21 cellular contexts compared by ENCODE assay signal in the genomic region with DNA sequence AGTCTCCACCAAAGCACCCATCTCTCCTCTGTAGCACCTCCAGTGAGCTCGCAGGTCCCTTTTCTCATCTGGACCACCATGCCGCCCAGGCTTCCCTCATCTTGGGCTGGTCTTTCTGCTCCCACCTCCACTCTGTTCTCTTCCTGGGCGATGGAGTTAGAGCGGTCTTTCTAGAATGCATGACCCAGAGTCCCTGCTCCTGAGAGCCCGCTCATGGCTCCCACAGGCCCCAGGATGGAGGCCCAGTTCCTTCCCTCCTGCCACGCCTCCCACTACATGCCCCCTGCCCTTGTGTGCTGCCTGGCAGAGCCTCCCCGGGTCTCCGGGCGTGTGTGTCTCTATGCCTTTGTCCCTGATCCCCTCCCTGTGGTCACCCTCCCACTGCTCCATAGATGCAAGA.
DNase-seq lines count a peak whose midpoint lies in the region; ATAC-seq, FAIRE-seq and TF ChIP-seq lines count a peak whose summit lies in the region.
"Had no signal": no experiment of that assay in that cellular context is flagged by ENCODE, and none has a peak within 500 bp of the region (broad histone marks: within the 10 kb centered on the region; RNA-seq: fewer than 3 reads in every experiment).

No MANE protein-coding gene starts in this region.

- no peaks in the 10 kb centered on the region for H3K79me2 ChIP-seq in KMS-11 (ENCODE audit: insufficient read depth, low read depth)
- no peaks in the 10 kb centered on the region for H3K79me2 ChIP-seq in neural progenitor cell (ENCODE audit: low read depth)

- peak overlapping the region in 7 of 11 experiments; percentile 32 to 88 (median 83); a peak in 12 of 22 replicates for H3K4me2 ChIP-seq in BLaER1 treated with 17β-estradiol and CSF1 and Interleukin-3, amounts not matched to agents 10 nM and 100 nM
- H3K4me2 ChIP-seq in KMS-11: peak overlapping the region; percentile 93; the same call in 1 of the 2 replicates
- no peak overlapping the region for H3K4me2 ChIP-seq in neural progenitor cell

- 79 to 81% methylated on average over 5 to 7 of the region's 9 CpGs for WGBS in gastroesophageal sphincter (ENCODE audit: low coverage in 1 of 2), 2 donors

- peaks cover 12 to 47% (median 22%) of the 10 kb centered on the region in 10 experiments; a peak in 18 of 20 replicates for H3K4me1 ChIP-seq in BLaER1 treated with 17β-estradiol and CSF1 and Interleukin-3, amounts not matched to agents 10 nM and 100 nM
- H3K4me1 ChIP-seq in KMS-11 (ENCODE audit: low read depth, poor library complexity, severe bottlenecking) (peaks cover 29% of the 10 kb centered on the region), kidney (ENCODE audit: control insufficient read depth in 1 of 2, insufficient read depth in 1 of 2, low read depth in 1 of 2, low read length in 2 of 2) (no peaks in the 10 kb centered on the region), neural progenitor cell (no peaks in the 10 kb centered on the region), gastroesophageal sphincter (no peaks in the 10 kb centered on the region)

- no peak for ATAC-seq in activated CD8-positive, alpha-beta T cell treated with anti-CD3 and anti-CD28 coated beads for 36 hours
- no peak for ATAC-seq in gastroesophageal sphincter
- ATAC-seq: HepG2 had no signal

- H4K20me1 ChIP-seq in BLaER1 treated with 17β-estradiol and CSF1 and Interleukin-3, amounts not matched to agents 10 nM and 100 nM: no peaks in the 10 kb centered on the region
- H4K20me1 ChIP-seq in KMS-11 (ENCODE audit: insufficient read depth) (no peaks in the 10 kb centered on the region), neural progenitor cell (ENCODE audit: low read depth) (no peaks in the 10 kb centered on the region)

- TF ChIP-seq EP300 in gastroesophageal sphincter (IDR thresholded peaks at IDR 0.05): no peak

- H3K36me3 ChIP-seq in BLaER1 treated with 17β-estradiol and CSF1 and Interleukin-3, amounts not matched to agents 10 nM and 100 nM: no peaks in the 10 kb centered on the region
- H3K36me3 ChIP-seq in KMS-11 (ENCODE audit: insufficient read depth) (no peaks in the 10 kb centered on the region), kidney (ENCODE audit: control insufficient read depth in 1 of 2, insufficient read depth in 2 of 2, low read length in 2 of 2) (no peaks in the 10 kb centered on the region), neural progenitor cell (no peaks in the 10 kb centered on the region), gastroesophageal sphincter (no peaks in the 10 kb centered on the region)

- DNase-seq in kidney (peak; percentile 44), posterior vena cava (ENCODE audit: low spot score) (peak; percentile 69), neural progenitor cell (ENCODE audit: low spot score) (no peak)
- DNase-seq in activated CD4-positive, alpha-beta T cell treated with anti-CD3 and anti-CD28 coated beads, Interleukin-2, amount 50 U/mL, for 1 hour: no peak
- DNase-seq in activated CD8-positive, alpha-beta T cell treated with anti-CD3 and anti-CD28 coated beads for 36 hours: no peak
- DNase-seq: 8988T; CD4-positive, CD25-positive, alpha-beta regulatory T cell; COR-L47; DMS153; GDM1; KG1; NCI-H1417; NCI-H187; NCI-H2107; NCI-H524 treated with DMSO at 0.1 percent for 48 hours had no signal

- no peaks in the 10 kb centered on the region for H3F3A ChIP-seq in neural progenitor cell (ENCODE audit: low read depth)

- no peak overlapping the region for H3K27ac Mint-ChIP-seq in activated CD8-positive, alpha-beta T cell treated with anti-CD3 and anti-CD28 coated beads for 36 hours
- no peak overlapping the region for H3K27ac Mint-ChIP-seq in neural progenitor cell
- H3K27ac Mint-ChIP-seq: B cell; CD4-positive, CD25-positive, alpha-beta regulatory T cell had no signal

- no peak for TF ChIP-seq POLR2A in gastroesophageal sphincter (IDR thresholded peaks at IDR 0.05)

- H2AFZ ChIP-seq in KMS-11 (ENCODE audit: low read depth) (no peak overlapping the region), neural progenitor cell (replicated peaks) (no peak overlapping the region)

- FAIRE-seq in kidney (lab: Jason Lieb, UNC): no peak
- FAIRE-seq: H1, HepG2 had no signal

- no peak overlapping the region for H3K4me3 Mint-ChIP-seq in activated CD8-positive, alpha-beta T cell treated with anti-CD3 and anti-CD28 coated beads for 36 hours
- H3K4me3 Mint-ChIP-seq in neural progenitor cell: no peak overlapping the region
- H3K4me3 Mint-ChIP-seq: B cell; CD4-positive, CD25-positive, alpha-beta regulatory T cell had no signal

- intact Hi-C loops in kidney (cut with DNase I): no loop called here
- intact Hi-C loops in posterior vena cava (cut with DNase I): no loop called here
- intact Hi-C loops in activated CD8-positive, alpha-beta T cell treated with anti-CD3 and anti-CD28 coated beads for 36 hours (cut with micrococcal nuclease): no loop called here

- no peaks in the 10 kb centered on the region for H3K36me3 Mint-ChIP-seq in activated CD8-positive, alpha-beta T cell treated with anti-CD3 and anti-CD28 coated beads for 36 hours (ENCODE audit: low read depth)
- no peaks in the 10 kb centered on the region for H3K36me3 Mint-ChIP-seq in neural progenitor cell
- H3K36me3 Mint-ChIP-seq: CD4-positive, CD25-positive, alpha-beta regulatory T cell had no signal

- peak overlapping the region in 1 of 11 experiments; percentile 42; a peak in 1 of 22 replicates for H3K9ac ChIP-seq in BLaER1 treated with 17β-estradiol and CSF1 and Interleukin-3, amounts not matched to agents 10 nM and 100 nM
- H3K9ac ChIP-seq in KMS-11 (no peak overlapping the region), kidney (ENCODE audit: low read length in 2 of 2) (no peak overlapping the region), neural progenitor cell (no peak overlapping the region)

- H3K4me3 ChIP-seq in BLaER1 treated with 17β-estradiol and CSF1 and Interleukin-3, amounts not matched to agents 10 nM and 100 nM: no peak overlapping the region
- H3K4me3 ChIP-seq in KMS-11 (IDR thresholded peaks at IDR 0.05; ENCODE audit: insufficient read depth, low read depth, low read length) (no peak overlapping the region), kidney (ENCODE audit: low read length in 2 of 2) (no peak overlapping the region), neural progenitor cell (no peak overlapping the region), gastroesophageal sphincter (no peak overlapping the region)

- peaks cover 20% of the 10 kb centered on the region for H3K27me3 Mint-ChIP-seq in activated CD8-positive, alpha-beta T cell treated with anti-CD3 and anti-CD28 coated beads for 36 hours
- no peaks in the 10 kb centered on the region for H3K27me3 Mint-ChIP-seq in neural progenitor cell (ENCODE audit: insufficient read depth, low read depth)

- no peaks in the 10 kb centered on the region for H3K4me1 Mint-ChIP-seq in activated CD8-positive, alpha-beta T cell treated with anti-CD3 and anti-CD28 coated beads for 36 hours (ENCODE audit: low read depth)
- peaks cover 15% of the 10 kb centered on the region for H3K4me1 Mint-ChIP-seq in neural progenitor cell

- H3K27me3 ChIP-seq in BLaER1 treated with 17β-estradiol and CSF1 and Interleukin-3, amounts not matched to agents 10 nM and 100 nM: no peaks in the 10 kb centered on the region
- H3K27me3 ChIP-seq in KMS-11 (ENCODE audit: insufficient read depth, low read depth) (no peaks in the 10 kb centered on the region), neural progenitor cell (no peaks in the 10 kb centered on the region), gastroesophageal sphincter (peaks cover 14% of the 10 kb centered on the region)

- CTCF ChIA-PET in activated CD8-positive, alpha-beta T cell treated with anti-CD3 and anti-CD28 coated beads for 36 hours (lab: Charles Lee): no interaction called here

- H3K9me3 Mint-ChIP-seq in activated CD8-positive, alpha-beta T cell treated with anti-CD3 and anti-CD28 coated beads for 36 hours: no peaks in the 10 kb centered on the region
- H3K9me3 Mint-ChIP-seq in neural progenitor cell: peaks cover 4% of the 10 kb centered on the region

- TF ChIP-seq CTCF in KMS-11 (conservative IDR thresholded peaks at IDR 0.05; ENCODE audit: low read depth, low read length): no peak
- no peak for TF ChIP-seq CTCF in kidney (IDR thresholded peaks at IDR 0.05; ENCODE audit: borderline replicate concordance, extremely low read depth, insufficient read depth)
- TF ChIP-seq CTCF in activated CD8-positive, alpha-beta T cell treated with anti-CD3 and anti-CD28 coated beads for 36 hours (IDR thresholded peaks at IDR 0.05): no peak
- TF ChIP-seq CTCF in neural progenitor cell (IDR thresholded peaks at IDR 0.05): no peak
- no peak for TF ChIP-seq CTCF in gastroesophageal sphincter (IDR thresholded peaks at IDR 0.05)

- peaks cover 0 to 11% (median 0%) of the 10 kb centered on the region in 11 experiments; a peak in 2 of 22 replicates for H3K9me3 ChIP-seq in BLaER1 treated with 17β-estradiol and CSF1 and Interleukin-3, amounts not matched to agents 10 nM and 100 nM (replicated peaks in 1 of 11)
- no peaks in the 10 kb centered on the region for H3K9me3 ChIP-seq in kidney (ENCODE audit: control insufficient read depth in 1 of 2, low read length in 2 of 2)
- no peaks in the 10 kb centered on the region for H3K9me3 ChIP-seq in neural progenitor cell (ENCODE audit: low read depth)
- no peaks in the 10 kb centered on the region for H3K9me3 ChIP-seq in gastroesophageal sphincter

- POLR2A ChIA-PET in activated CD8-positive, alpha-beta T cell treated with anti-CD3 and anti-CD28 coated beads for 36 hours (lab: Charles Lee): no interaction called here

- H3K27ac ChIP-seq in BLaER1 treated with 17β-estradiol and CSF1 and Interleukin-3, amounts not matched to agents 10 nM and 100 nM: peak overlapping the region in 3 of 11 experiments; percentile 74 to 84 (median 79); a peak in 5 of 22 replicates
- H3K27ac ChIP-seq in KMS-11 (no peak overlapping the region), kidney (ENCODE audit: low read depth in 2 of 2, low read length in 2 of 2) (no peak overlapping the region), neural progenitor cell (no peak overlapping the region), gastroesophageal sphincter (no peak overlapping the region)

Comparison
In these comparisons a context has a peak if more than half of its experiments do, and no peak if none do; other contexts are left out.
1. DNase-seq: peak in kidney (single experiment) and posterior vena cava (single experiment); none in activated CD4-positive, alpha-beta T cell treated with anti-CD3 and anti-CD28 coated beads, Interleukin-2, amount 50 U/mL, for 1 hour (single experiment), activated CD8-positive, alpha-beta T cell treated with anti-CD3 and anti-CD28 coated beads for 36 hours (single experiment) and neural progenitor cell (single experiment).